In genomic region chr3:29514912-29515311, GRCh38 we compare ENCODE assay signal across 15 cellular contexts.
DNase-seq lines count a peak whose midpoint lies in the region; ATAC-seq, FAIRE-seq and TF ChIP-seq lines count a peak whose summit lies in the region.
"Had no signal": no experiment of that assay in that cellular context is flagged by ENCODE, and none has a peak within 500 bp of the region (broad histone marks: within the 10 kb centered on the region; RNA-seq: fewer than 3 reads in every experiment).

No MANE protein-coding gene starts in this region.

- H3K4me3 ChIP-seq in left ventricle myocardium inferior (no peak overlapping the region), heart left ventricle (no peak overlapping the region), H7 (ENCODE audit: insufficient read depth, low read depth, low read length) (no peak overlapping the region)
- H3K4me3 ChIP-seq: dorsolateral prefrontal cortex had no signal

- TF ChIP-seq CTCF in left ventricle myocardium inferior (IDR thresholded peaks at IDR 0.05; ENCODE audit: borderline replicate concordance) (no peak), heart left ventricle (IDR thresholded peaks at IDR 0.05) (no peak), foreskin keratinocyte (conservative IDR thresholded peaks at IDR 0.05) (no peak)

- in situ Hi-C loops in ACHN (cut with HindIII; ENCODE audit: low pct_ligation_motif_present, low pct_unique_long_range_greater_than_20kb, low sequenced_read_pairs): no loop called here

- H3K9me3 ChIP-seq in left ventricle myocardium inferior (replicated peaks) (no peaks in the 10 kb centered on the region), heart left ventricle (no peaks in the 10 kb centered on the region)

- intact Hi-C loops in left ventricle myocardium inferior (cut with micrococcal nuclease): loop anchor here (10.0 kb wide), 1 partner anchor 230 kb away; the partner anchor contains the start of gene RBMS3
- intact Hi-C loops in heart left ventricle (cut with DNase I): loop anchor here in 3 of 10 donors (10.0 kb wide), 3 partner anchors 240 to 370 kb away; no protein-coding TSS in a partner anchor

- ATAC-seq in heart left ventricle: no peak
- ATAC-seq in foreskin keratinocyte: peak; percentile 43
- no peak for ATAC-seq in GM21515 (IDR thresholded peaks at IDR 0.05; ENCODE audit: unreplicated experiment)
- ATAC-seq in GM21526 (IDR thresholded peaks at IDR 0.05; ENCODE audit: low FRiP score, unreplicated experiment): no peak

- no peak for DNase-seq in left ventricle myocardium inferior
- DNase-seq in heart left ventricle: no peak
- DNase-seq in RCC 7860 (ENCODE audit: low spot score): peak; percentile 6
- DNase-seq in foreskin keratinocyte: peak in 1 of 2 donors; percentile 21
- DNase-seq in H7: no peak
- no peak for DNase-seq in ACHN
- DNase-seq: activated CD4-positive, alpha-beta T cell treated with anti-CD3 and anti-CD28 coated beads, Interleukin-2, amount 50 U/mL, for 1 hour; anterior cingulate cortex; COR-L47; dorsolateral prefrontal cortex; NCI-H146; NCI-H446; substantia nigra had no signal

- FAIRE-seq in RCC 7860 (lab: Jason Lieb, UNC): no peak

- H3K27ac ChIP-seq in left ventricle myocardium inferior (replicated peaks) (peak overlapping the region; percentile 43), heart left ventricle (no peak overlapping the region), foreskin keratinocyte (no peak overlapping the region)
- H3K27ac ChIP-seq: dorsolateral prefrontal cortex had no signal

- H3K36me3 ChIP-seq in left ventricle myocardium inferior: no peaks in the 10 kb centered on the region
- H3K36me3 ChIP-seq in heart left ventricle: no peaks in the 10 kb centered on the region
- no peaks in the 10 kb centered on the region for H3K36me3 ChIP-seq in H7 (replicated peaks; ENCODE audit: control insufficient read depth, insufficient read depth, low read length)

- TF ChIP-seq POLR2A in heart left ventricle (IDR thresholded peaks at IDR 0.05): no peak

- H3K4me1 ChIP-seq in left ventricle myocardium inferior (peaks cover 57% of the 10 kb centered on the region), heart left ventricle (peaks cover 10 to 64% (median 34%) of the 10 kb centered on the region in 12 donors), foreskin keratinocyte (peaks cover 21% of the 10 kb centered on the region)

- WGBS in heart left ventricle, 4 donors: 46 to 61% (median 55%) methylated on average over 3 of the region's 3 CpGs

- H3K27me3 ChIP-seq in left ventricle myocardium inferior (ENCODE audit: low read depth) (no peaks in the 10 kb centered on the region), heart left ventricle (no peaks in the 10 kb centered on the region), foreskin keratinocyte (no peaks in the 10 kb centered on the region), H7 (ENCODE audit: control insufficient read depth, insufficient read depth, low read length) (no peaks in the 10 kb centered on the region)
